Comparison of ENCODE assay signal across 12 cellular contexts in genomic region chr7:118918556-118918955, GRCh38.
DNase-seq lines count a peak whose midpoint lies in the region; ATAC-seq, FAIRE-seq and TF ChIP-seq lines count a peak whose summit lies in the region.
"Had no signal": no experiment of that assay in that cellular context is flagged by ENCODE, and none has a peak within 500 bp of the region (broad histone marks: within the 10 kb centered on the region; RNA-seq: fewer than 3 reads in every experiment).

No MANE protein-coding gene starts in this region.

- no peak for TF ChIP-seq EP300 in A549 (IDR thresholded peaks at IDR 0.05)

- no peak overlapping the region for H3K4me2 ChIP-seq in A549

- no peak for TF ChIP-seq POLR2A in A549 (IDR thresholded peaks at IDR 0.05; ENCODE audit: low read length)

- H3K9me3 ChIP-seq in A549 = no peaks in the 10 kb centered on the region
- H3K9me3 ChIP-seq: Caco-2 had no signal

- ATAC-seq in A549 (no peak), Right ventricle myocardium inferior (no peak)

- H3K4me1 ChIP-seq in A549 = no peaks in the 10 kb centered on the region
- H3K4me1 ChIP-seq: Caco-2 had no signal

- POLR2A ChIA-PET in A549 (lab: Yijun Ruan, JAX) = no interaction called here

- in situ Hi-C loops in KBM-7 (cut with MboI; ENCODE audit: low pct_unique_long_range_greater_than_20kb, low sequenced_read_pairs) = no loop called here

- intact Hi-C loops in Right ventricle myocardium inferior (cut with DNase I) = loop anchor here (5.0 kb wide), 1 partner anchor 259 kb away; no protein-coding TSS in a partner anchor

- TF ChIP-seq CTCF in A549 (IDR thresholded peaks at IDR 0.05) = peak; percentile 41; the same call in 2 of the 3 replicates
- TF ChIP-seq CTCF in fibroblast of mammary gland (conservative IDR thresholded peaks at IDR 0.05; ENCODE audit: control insufficient read depth, insufficient read depth, low read depth, low read length) = peak; percentile 30

- FAIRE-seq in A549 (lab: Jason Lieb, UNC) = no peak

- H3K27ac ChIP-seq in A549 = no peak overlapping the region

- CTCF ChIA-PET in A549 (lab: Yijun Ruan, JAX) = no interaction called here

- H3K4me3 ChIP-seq in A549 = no peak overlapping the region
- H3K4me3 ChIP-seq in fibroblast of mammary gland (ENCODE audit: control insufficient read depth, low read depth, low read length) = no peak overlapping the region

- WGBS in A549 (ENCODE audit: missing lambda C conversion rate) = 15% methylated on average over 2 of the region's 2 CpGs

- TF ChIP-seq RAD21 in A549 (conservative IDR thresholded peaks at IDR 0.05 in 1 of 2, IDR thresholded peaks at IDR 0.05 in 1 of 2) = peak; percentile 43 to 55; a peak in 4 of 5 replicates

- DNase-seq in A549 (ENCODE audit: low read depth in 1 of 2, low spot score in 1 of 2) (peak in 1 of 2 experiments; percentile 19), KBM-7 (peak; percentile 11), OCI-M1 (lab: John Stamatoyannopoulos, UW) (peak; percentile 48), fibroblast of mammary gland (ENCODE audit: low read depth) (peak; percentile 21), Right ventricle myocardium inferior (ENCODE audit: missing footprints) (no peak), nucleus accumbens (lab: John Stamatoyannopoulos, UW) (no peak)
- DNase-seq in activated CD8-positive, alpha-beta memory T cell treated with anti-CD3 and anti-CD28 coated beads, Interleukin-2, amount 50 U/mL, for 48 hours = no peak
- DNase-seq in stimulated activated CD4-positive, alpha-beta T cell treated with anti-CD3 and anti-CD28 coated beads, Interleukin-4, amount 100 ng/mL, for 4 hours = no peak
- DNase-seq: activated T-cell treated with anti-CD3 and anti-CD28 coated beads for 4 hours, hypothalamus, MV-4-11 had no signal

TF ChIP-seq in A549, 52 proteins besides CTCF, POLR2A, EP300 and RAD21:
- TF ChIP-seq PHF8 (IDR thresholded peaks at IDR 0.05; ENCODE audit: borderline replicate concordance, low read depth) (no peak), FOSL2 (IDR thresholded peaks at IDR 0.05) (no peak), FOSL2 (CRISPR knock-in tag; IDR thresholded peaks at IDR 0.05) (no peak), RCOR1 (IDR thresholded peaks at IDR 0.05; ENCODE audit: low read depth, low read length) (no peak), HOXB13 (CRISPR knock-in tag; IDR thresholded peaks at IDR 0.05; ENCODE audit: low read depth) (no peak), ZSCAN20 (CRISPR knock-in tag; IDR thresholded peaks at IDR 0.05) (no peak), CHD2 (IDR thresholded peaks at IDR 0.05; ENCODE audit: low read length, partially characterized antibody) (no peak), EHF (CRISPR knock-in tag; IDR thresholded peaks at IDR 0.05) (no peak), JUNB (IDR thresholded peaks at IDR 0.05) (no peak), HES2 (IDR thresholded peaks at IDR 0.05) (no peak)
- TF ChIP-seq, protein P1, sequence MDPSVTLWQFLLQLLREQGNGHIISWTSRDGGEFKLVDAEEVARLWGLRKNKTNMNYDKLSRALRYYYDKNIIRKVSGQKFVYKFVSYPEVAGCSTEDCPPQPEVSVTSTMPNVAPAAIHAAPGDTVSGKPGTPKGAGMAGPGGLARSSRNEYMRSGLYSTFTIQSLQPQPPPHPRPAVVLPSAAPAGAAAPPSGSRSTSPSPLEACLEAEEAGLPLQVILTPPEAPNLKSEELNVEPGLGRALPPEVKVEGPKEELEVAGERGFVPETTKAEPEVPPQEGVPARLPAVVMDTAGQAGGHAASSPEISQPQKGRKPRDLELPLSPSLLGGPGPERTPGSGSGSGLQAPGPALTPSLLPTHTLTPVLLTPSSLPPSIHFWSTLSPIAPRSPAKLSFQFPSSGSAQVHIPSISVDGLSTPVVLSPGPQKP (IDR thresholded peaks at IDR 0.05; ENCODE audit: low read depth, low read length) = no peak

Comparison
In these comparisons a context has a peak if more than half of its experiments do, and no peak if none do; other contexts are left out.
1. DNase-seq: peak in KBM-7 (single experiment), OCI-M1 (single experiment) and fibroblast of mammary gland (single experiment); none in activated CD8-positive, alpha-beta memory T cell treated with anti-CD3 and anti-CD28 coated beads, Interleukin-2, amount 50 U/mL, for 48 hours (single experiment), Right ventricle myocardium inferior (single experiment), stimulated activated CD4-positive, alpha-beta T cell treated with anti-CD3 and anti-CD28 coated beads, Interleukin-4, amount 100 ng/mL, for 4 hours (0 of 2) and nucleus accumbens (0 of 56).